ENCODE assay signal across 19 cellular contexts in the genomic region with DNA sequence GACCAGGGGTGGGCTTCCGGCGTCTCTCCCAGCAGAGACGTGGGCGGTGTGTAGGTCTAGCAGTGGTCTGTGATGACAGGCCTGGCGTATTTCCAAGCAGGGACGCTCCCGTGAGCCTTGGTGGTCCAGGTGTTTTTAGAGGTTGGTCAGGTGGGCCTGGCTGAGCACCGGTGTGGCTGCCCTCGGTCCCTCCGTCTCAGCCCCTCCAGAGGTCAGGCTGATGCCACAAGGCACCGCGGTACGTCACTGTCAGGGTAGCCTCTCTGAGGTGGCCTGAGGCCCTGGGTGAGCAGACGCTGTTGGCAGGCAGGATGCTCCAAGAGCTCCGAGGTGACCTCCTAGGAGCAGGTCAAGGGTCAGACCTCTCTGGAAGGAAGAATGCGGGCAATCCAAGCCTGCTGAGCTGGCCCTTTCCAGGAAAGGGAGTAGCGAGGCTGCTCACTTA. TPM values are rescaled to one million over a fixed set of nuclear protein-coding genes. Genes with fewer than 3 reads are reported as not detected.
"Had no signal": no experiment of that assay in that cellular context is flagged by ENCODE, and none has a peak within 500 bp of the region (broad histone marks: within the 10 kb centered on the region; RNA-seq: fewer than 3 reads in every experiment).

No MANE protein-coding gene starts in this region.

- H3K4me2 ChIP-seq: smooth muscle cell had no signal

- H3K27me3 ChIP-seq: ascending aorta, breast epithelium, gastrocnemius medialis, heart left ventricle, right atrium auricular region had no signal

- H3K9me3 ChIP-seq: ascending aorta, breast epithelium, gastrocnemius medialis, right atrium auricular region had no signal

- H3K4me3 ChIP-seq: ascending aorta, breast epithelium, gastrocnemius medialis, heart left ventricle, right atrium auricular region, smooth muscle cell had no signal

- H3K36me3 ChIP-seq: ascending aorta, breast epithelium, gastrocnemius medialis, right atrium auricular region had no signal

- DNase-seq: activated CD4-positive, alpha-beta T cell treated with anti-CD3 and anti-CD28 coated beads, Interleukin-2, amount 50 U/mL, for 1 hour; activated CD4-positive, CD25-positive, alpha-beta regulatory T cell; activated naive CD4-positive, alpha-beta T cell treated with Interleukin-2 at 50 U/mL for 16 hours; activated naive CD8-positive, alpha-beta T cell treated with anti-CD3 and anti-CD28 coated beads, Interleukin-2, amount 50 U/mL, for 24 hours; dermis blood vessel endothelial cell; erythroblast; gastrocnemius medialis; occipital lobe; stimulated activated CD4-positive, alpha-beta T cell treated with anti-CD3 and anti-CD28 coated beads, Interleukin-4, amount 100 ng/mL, for 4 hours; stimulated activated CD8-positive, alpha-beta memory T cell treated with anti-CD3 and anti-CD28 coated beads, Interleukin-4, amount 100 ng/mL, for 48 hours; stimulated activated naive CD4-positive, alpha-beta T cell treated with Interleukin-2 at 50 U/mL for 16 hours; SW 1271 had no signal

- ATAC-seq: activated naive CD8-positive, alpha-beta T cell treated with anti-CD3 and anti-CD28 coated beads, Interleukin-2, amount 50 U/mL, for 24 hours; activated T-helper 17 cell treated with anti-CD3 and anti-CD28 coated beads, Interleukin-2, amount 50 U/mL, for 72 hours; gastrocnemius medialis; heart left ventricle had no signal

- H3K27ac ChIP-seq: ascending aorta, breast epithelium, gastrocnemius medialis, heart left ventricle, right atrium auricular region had no signal

RNA-seq across cellular contexts. Expression of gene TEX22, which starts 34.8 kb away (rescaled TPM):
- total RNA-seq: ascending aorta, gastrocnemius medialis, mesenteric fat pad had no signal
